8 cellular contexts compared by ENCODE assay signal in genomic region chr2:49490710-49491109, GRCh38.
DNase-seq lines count a peak whose midpoint lies in the region; ATAC-seq and TF ChIP-seq lines count a peak whose summit lies in the region.

No MANE protein-coding gene starts in this region.

- no peaks in the 10 kb centered on the region for H3F3A ChIP-seq in GM23338 (replicated peaks; ENCODE audit: low read depth)

- H3K27me3 ChIP-seq in GM23338 (ENCODE audit: insufficient read depth) (no peaks in the 10 kb centered on the region), upper lobe of right lung (no peaks in the 10 kb centered on the region)

- H3K36me3 ChIP-seq in GM23338 (ENCODE audit: insufficient read depth) (no peaks in the 10 kb centered on the region), upper lobe of right lung (no peaks in the 10 kb centered on the region)

- H3K4me3 Mint-ChIP-seq in GM23338, result no peak overlapping the region

- H3K36me3 Mint-ChIP-seq in GM23338 (ENCODE audit: low read depth), result no peaks in the 10 kb centered on the region

- H3K9me3 ChIP-seq in upper lobe of right lung, result no peaks in the 10 kb centered on the region

- no peak overlapping the region for H3K27ac Mint-ChIP-seq in GM23338

- no peaks in the 10 kb centered on the region for H3K27me3 Mint-ChIP-seq in GM23338 (ENCODE audit: insufficient read depth, low read depth, poor library complexity)

- H3K27ac ChIP-seq in GM23338 (ENCODE audit: low read depth) (no peak overlapping the region), upper lobe of right lung (no peak overlapping the region)

- TF ChIP-seq CTCF in GM23338 (conservative IDR thresholded peaks at IDR 0.05; ENCODE audit: low read depth in 2 of 2) (peak; percentile 84), upper lobe of right lung (IDR thresholded peaks at IDR 0.05) (peak; percentile 42)

- H2AFZ ChIP-seq in GM23338, result peak overlapping the region; percentile 94

- H3K4me1 ChIP-seq in GM23338 (ENCODE audit: insufficient read depth), result no peaks in the 10 kb centered on the region
- H3K4me1 ChIP-seq in upper lobe of right lung, result no peaks in the 10 kb centered on the region

- H3K79me2 ChIP-seq in GM23338 (replicated peaks; ENCODE audit: insufficient read depth), result no peaks in the 10 kb centered on the region

- no peaks in the 10 kb centered on the region for H3K9me2 ChIP-seq in GM23338 (ENCODE audit: insufficient read depth)

- H3K4me1 Mint-ChIP-seq in GM23338, result no peaks in the 10 kb centered on the region; the same call in 2 of the 3 replicates

- no peak overlapping the region for H3K4me3 ChIP-seq in GM23338
- H3K4me3 ChIP-seq in upper lobe of right lung, result no peak overlapping the region

- H3K9me3 Mint-ChIP-seq in GM23338, result no peaks in the 10 kb centered on the region

- ATAC-seq in GM23338, result peak; percentile 100
- peak; percentile 65 for ATAC-seq in esophagus mucosa
- ATAC-seq in upper lobe of right lung, result peak; percentile 77
- ATAC-seq in GM21576 (IDR thresholded peaks at IDR 0.05; ENCODE audit: unreplicated experiment), result no peak

- no peaks in the 10 kb centered on the region for H4K20me1 ChIP-seq in GM23338 (replicated peaks; ENCODE audit: insufficient read depth)

- no peak overlapping the region for H3K4me2 ChIP-seq in GM23338

- intact Hi-C loops in upper lobe of right lung (cut with DNase I), result no loop called here

- DNase-seq in SIG-M5 treated with dmso at 0.1 percent for 504 hours (lab: John Stamatoyannopoulos, UW; ENCODE audit: unreplicated experiment) (peak; percentile 31), SIG-M5 (lab: John Stamatoyannopoulos, UW) (no peak), GM23338 (ENCODE audit: low spot score) (peak; percentile 91), NCI-H748 (lab: John Stamatoyannopoulos, UW; ENCODE audit: unreplicated experiment) (peak; percentile 70), upper lobe of right lung (no peak), MV-4-11 (lab: John Stamatoyannopoulos, UW) (no peak)

TF ChIP-seq in GM23338, 12 proteins besides CTCF, POLR2A, EP300 and RAD21:
- TF ChIP-seq JUNB (IDR thresholded peaks at IDR 0.05; ENCODE audit: unreplicated experiment), result no peak
- no peak for TF ChIP-seq ZNF114 (CRISPR knock-in tag; IDR thresholded peaks at IDR 0.05)
- no peak for TF ChIP-seq ZNF331 (CRISPR knock-in tag; IDR thresholded peaks at IDR 0.05; ENCODE audit: low read depth)
- no peak for TF ChIP-seq ETS1 (IDR thresholded peaks at IDR 0.05)
- TF ChIP-seq NANOG (IDR thresholded peaks at IDR 0.05; ENCODE audit: borderline replicate concordance), result no peak
- TF ChIP-seq STAT1 (IDR thresholded peaks at IDR 0.05; ENCODE audit: unreplicated experiment), result no peak
- no peak for TF ChIP-seq ZNF462 (CRISPR knock-in tag; IDR thresholded peaks at IDR 0.05)
- no peak for TF ChIP-seq REST (IDR thresholded peaks at IDR 0.05; ENCODE audit: unreplicated experiment)
- TF ChIP-seq CREB1 (CRISPR knock-in tag; IDR thresholded peaks at IDR 0.05; ENCODE audit: low read depth), result no peak
- TF ChIP-seq EZH2phosphoT487 (IDR thresholded peaks at IDR 0.05; ENCODE audit: unreplicated experiment), result no peak

Comparison
In these comparisons a context has a peak if more than half of its experiments do, and no peak if none do; other contexts are left out.
1. DNase-seq: peak in SIG-M5 treated with dmso at 0.1 percent for 504 hours (single experiment), GM23338 (single experiment) and NCI-H748 (single experiment); none in SIG-M5 (single experiment), upper lobe of right lung (single experiment) and MV-4-11 (single experiment).